ENCODE assay signal across 8 cellular contexts in genomic region chr7:150048244-150049011, GRCh38.
DNase-seq lines count a peak whose midpoint lies in the region; ATAC-seq, FAIRE-seq and TF ChIP-seq lines count a peak whose summit lies in the region.
"Not testable (repeated sequence)": the region's sequence is repeated elsewhere in the genome, so short reads cannot be mapped to it uniquely, and the experiment has no call there.

No MANE protein-coding gene starts in this region.

- TF ChIP-seq EP300 in HepG2 (IDR thresholded peaks at IDR 0.05; ENCODE audit: low read depth in 2 of 2, low read length in 2 of 2); HepG2 (CRISPR knock-in tag; IDR thresholded peaks at IDR 0.05; ENCODE audit: borderline replicate concordance): not testable (repeated sequence)

- H2AFZ ChIP-seq in HepG2 (ENCODE audit: low read length); osteoblast (ENCODE audit: low read length): not testable (repeated sequence)

- not testable (repeated sequence) for H3K9me3 Mint-ChIP-seq in activated naive CD8-positive, alpha-beta T cell treated with anti-CD3 and anti-CD28 coated beads, Interleukin-2, amount 50 U/mL, for 24 hours; stimulated activated naive CD8-positive, alpha-beta T cell treated with anti-CD3 and anti-CD28 coated beads, Interleukin-15, amount 100 ng/mL, for 72 hours

- H3K27ac ChIP-seq in BLaER1 treated with 17β-estradiol and CSF1 and Interleukin-3, amounts not matched to agents 10 nM and 100 nM; HUES64 (ENCODE audit: low read depth, low read length); foreskin keratinocyte; HepG2 (ENCODE audit: extremely low read length, insufficient read depth, low read length); osteoblast (ENCODE audit: low read depth, low read length): not testable (repeated sequence)

- peak overlapping the region; percentile 79 to 95 (median 90) for H3K4me2 ChIP-seq in BLaER1 treated with 17β-estradiol and CSF1 and Interleukin-3, amounts not matched to agents 10 nM and 100 nM
- H3K4me2 ChIP-seq in HepG2 (ENCODE audit: low read depth, low read length), result peak overlapping the region; percentile 70
- not testable (repeated sequence) for H3K4me2 ChIP-seq in osteoblast (ENCODE audit: insufficient read depth, low read length)

- WGBS in HUES64, result under 1% methylated on average over 42 of the region's 79 CpGs
- WGBS in HepG2 (ENCODE audit: low lambda C conversion rate), result under 1% methylated on average over 14 of the region's 79 CpGs

- H3K4me3 Mint-ChIP-seq in T-helper 17 cell, result peak overlapping the region; percentile 77
- peak overlapping the region; percentile 73 for H3K4me3 Mint-ChIP-seq in activated naive CD8-positive, alpha-beta T cell treated with anti-CD3 and anti-CD28 coated beads, Interleukin-2, amount 50 U/mL, for 24 hours
- peak overlapping the region; percentile 88 to 92 for H3K4me3 Mint-ChIP-seq in stimulated activated naive CD8-positive, alpha-beta T cell treated with anti-CD3 and anti-CD28 coated beads, Interleukin-15, amount 100 ng/mL, for 72 hours

- peaks cover 3 to 18% (median 8%) of the 10 kb centered on the region in 10 experiments; a peak in 13 of 20 replicates for H3K4me1 ChIP-seq in BLaER1 treated with 17β-estradiol and CSF1 and Interleukin-3, amounts not matched to agents 10 nM and 100 nM
- not testable (repeated sequence) for H3K4me1 ChIP-seq in HUES64 (ENCODE audit: insufficient read depth, low read length); foreskin keratinocyte; HepG2 (ENCODE audit: insufficient read depth, low read length); osteoblast (ENCODE audit: insufficient read depth, low read length)

- FAIRE-seq in HepG2 (lab: Jason Lieb, UNC), result not testable (repeated sequence)

- H3K9me3 ChIP-seq in BLaER1 treated with 17β-estradiol and CSF1 and Interleukin-3, amounts not matched to agents 10 nM and 100 nM (replicated peaks in 1 of 11); HUES64 (ENCODE audit: insufficient read depth, low read depth, low read length); T-helper 17 cell (ENCODE audit: control insufficient read depth, low read length, poor library complexity, severe bottlenecking); HepG2 (ENCODE audit: low read length); osteoblast (ENCODE audit: low read depth, low read length): not testable (repeated sequence)

- peaks cover 23% of the 10 kb centered on the region for H3K27me3 Mint-ChIP-seq in T-helper 17 cell
- peaks cover 35% of the 10 kb centered on the region for H3K27me3 Mint-ChIP-seq in activated naive CD8-positive, alpha-beta T cell treated with anti-CD3 and anti-CD28 coated beads, Interleukin-2, amount 50 U/mL, for 24 hours
- peaks cover 44% of the 10 kb centered on the region for H3K27me3 Mint-ChIP-seq in stimulated activated naive CD8-positive, alpha-beta T cell treated with anti-CD3 and anti-CD28 coated beads, Interleukin-15, amount 100 ng/mL, for 72 hours

- intact Hi-C loops in HepG2 (cut with micrococcal nuclease; ENCODE audit: unreplicated experiment), result not testable (repeated sequence)

- not testable (repeated sequence) for H4K20me1 ChIP-seq in BLaER1 treated with 17β-estradiol and CSF1 and Interleukin-3, amounts not matched to agents 10 nM and 100 nM; HepG2 (ENCODE audit: insufficient read depth, low read length); osteoblast (ENCODE audit: insufficient read depth, low read length)

- TF ChIP-seq POLR2A in HepG2 (IDR thresholded peaks at IDR 0.05; ENCODE audit: insufficient read depth in 1 of 2, low read depth in 2 of 2, low read length in 2 of 2), result not testable (repeated sequence)

- H3K36me3 ChIP-seq in BLaER1 treated with 17β-estradiol and CSF1 and Interleukin-3, amounts not matched to agents 10 nM and 100 nM; HUES64 (ENCODE audit: insufficient read depth, low read length); HepG2 (replicated peaks in 1 of 2; ENCODE audit: control insufficient read depth in 1 of 2, insufficient read depth in 2 of 2, low read length in 2 of 2); osteoblast (ENCODE audit: insufficient read depth, low read length): not testable (repeated sequence)

- not testable (repeated sequence) for DNase-seq in T-helper 17 cell; foreskin keratinocyte; HepG2 (ENCODE audit: low spot score)
- DNase-seq in activated naive CD8-positive, alpha-beta T cell treated with anti-CD3 and anti-CD28 coated beads, Interleukin-2, amount 50 U/mL, for 24 hours, result peak; percentile 7
- DNase-seq in osteoblast (ENCODE audit: insufficient read length, low spot score, missing footprints), result peak; percentile 41
- DNase-seq in stimulated activated naive CD8-positive, alpha-beta T cell treated with anti-CD3 and anti-CD28 coated beads, Interleukin-15, amount 100 ng/mL, for 72 hours, result peak; percentile 26 to 45

- peak overlapping the region in 1 of 11 experiments; percentile 44; a peak in 1 of 22 replicates for H3K9ac ChIP-seq in BLaER1 treated with 17β-estradiol and CSF1 and Interleukin-3, amounts not matched to agents 10 nM and 100 nM
- not testable (repeated sequence) for H3K9ac ChIP-seq in HUES64 (ENCODE audit: low read depth, low read length)
- H3K9ac ChIP-seq in HepG2 (ENCODE audit: insufficient read depth, low read depth, low read length), result 0 out of 2 replicates have a peak overlapping the region, but pooled peaks have one; percentile 34

- H3K36me3 Mint-ChIP-seq in T-helper 17 cell (ENCODE audit: low read depth); activated naive CD8-positive, alpha-beta T cell treated with anti-CD3 and anti-CD28 coated beads, Interleukin-2, amount 50 U/mL, for 24 hours (ENCODE audit: low read depth): not testable (repeated sequence)

- TF ChIP-seq RAD21 in HepG2 (CRISPR knock-in tag; IDR thresholded peaks at IDR 0.05), result not testable (repeated sequence)

- not testable (repeated sequence) for TF ChIP-seq CTCF in foreskin keratinocyte (conservative IDR thresholded peaks at IDR 0.05); HepG2 (CRISPR knock-in tag; IDR thresholded peaks at IDR 0.05); osteoblast (IDR thresholded peaks at IDR 0.05; ENCODE audit: extremely low read depth, low read depth, low read length)

- not testable (repeated sequence) for H3K4me1 Mint-ChIP-seq in T-helper 17 cell; activated naive CD8-positive, alpha-beta T cell treated with anti-CD3 and anti-CD28 coated beads, Interleukin-2, amount 50 U/mL, for 24 hours
- H3K4me1 Mint-ChIP-seq in stimulated activated naive CD8-positive, alpha-beta T cell treated with anti-CD3 and anti-CD28 coated beads, Interleukin-15, amount 100 ng/mL, for 72 hours, result peaks cover 25% of the 10 kb centered on the region

- H3K4me3 ChIP-seq in BLaER1 treated with 17β-estradiol and CSF1 and Interleukin-3, amounts not matched to agents 10 nM and 100 nM, result peak overlapping the region; percentile 39 to 69 (median 56)
- peak overlapping the region; percentile 56 for H3K4me3 ChIP-seq in HUES64 (ENCODE audit: low read length)
- peak overlapping the region; percentile 37 to 61 (median 45); a peak in 5 of 6 replicates for H3K4me3 ChIP-seq in HepG2 (replicated peaks in 1 of 3; ENCODE audit: insufficient read depth in 1 of 3, low read depth in 2 of 3, low read length in 3 of 3)
- not testable (repeated sequence) for H3K4me3 ChIP-seq in osteoblast (ENCODE audit: insufficient read depth, low read length)

- ATAC-seq in T-helper 17 cell, result peak; percentile 32
- ATAC-seq in activated naive CD8-positive, alpha-beta T cell treated with anti-CD3 and anti-CD28 coated beads, Interleukin-2, amount 50 U/mL, for 24 hours, result peak; percentile 31
- ATAC-seq in foreskin keratinocyte, result peak; percentile 17
- peak; percentile 63 for ATAC-seq in HepG2
- peak; percentile 47 for ATAC-seq in stimulated activated naive CD8-positive, alpha-beta T cell treated with anti-CD3 and anti-CD28 coated beads, Interleukin-15, amount 100 ng/mL, for 72 hours

- not testable (repeated sequence) for H3K27ac Mint-ChIP-seq in T-helper 17 cell; activated naive CD8-positive, alpha-beta T cell treated with anti-CD3 and anti-CD28 coated beads, Interleukin-2, amount 50 U/mL, for 24 hours; stimulated activated naive CD8-positive, alpha-beta T cell treated with anti-CD3 and anti-CD28 coated beads, Interleukin-15, amount 100 ng/mL, for 72 hours

- in situ Hi-C loops in HepG2 (cut with HindIII; ENCODE audit: extremely low pct_ligation_motif_present, low pct_unique_long_range_greater_than_20kb), result loop anchor here (25.0 kb wide), 1 partner anchor 186 kb away; the partner anchor contains the start of gene ATP6V0E2

- CTCF ChIA-PET in HepG2 (lab: Yijun Ruan, JAX; ENCODE audit: low intra/inter-chr PET ratio, low total read pairs), result not testable (repeated sequence)

- H3K79me2 ChIP-seq in HepG2 (ENCODE audit: insufficient read depth, low read length); osteoblast (ENCODE audit: insufficient read depth, low read length): not testable (repeated sequence)

- peaks cover 35 to 52% (median 49%) of the 10 kb centered on the region in 11 experiments for H3K27me3 ChIP-seq in BLaER1 treated with 17β-estradiol and CSF1 and Interleukin-3, amounts not matched to agents 10 nM and 100 nM
- peaks cover 44% of the 10 kb centered on the region for H3K27me3 ChIP-seq in HUES64 (ENCODE audit: insufficient read depth, low read length)
- peaks cover 14% of the 10 kb centered on the region for H3K27me3 ChIP-seq in foreskin keratinocyte
- not testable (repeated sequence) for H3K27me3 ChIP-seq in HepG2 (ENCODE audit: control insufficient read depth in 1 of 2, insufficient read depth in 2 of 2, low read length in 2 of 2); osteoblast (ENCODE audit: insufficient read depth, low read length)

- POLR2A ChIA-PET in HepG2 (lab: Yijun Ruan, JAX), result not testable (repeated sequence)

- BruUV-seq in HepG2 (replicated peaks; lab: Mats Ljungman, UMichigan), result not testable (repeated sequence)

TF ChIP-seq in HepG2, 621 proteins besides CTCF, POLR2A, EP300 and RAD21 (continues in another document):
- peak; percentile 20 for TF ChIP-seq HNRNPLL (IDR thresholded peaks at IDR 0.05; ENCODE audit: low read depth, low read length, poor library complexity, severe bottlenecking)
- 0 out of 2 replicates have a peak, but pooled peaks have one; percentile 19 for TF ChIP-seq ZFY (CRISPR knock-in tag; IDR thresholded peaks at IDR 0.05)
- peak; percentile 55; the same call in 1 of the 2 replicates for TF ChIP-seq RBFOX2 (IDR thresholded peaks at IDR 0.05; ENCODE audit: low read depth, low read length)
